ENCODE assay signal across 20 cellular contexts in genomic region chr4:184359905-184360304, GRCh38.
"Had no signal": no experiment of that assay in that cellular context is flagged by ENCODE, and none has a peak within 500 bp of the region (broad histone marks: within the 10 kb centered on the region; RNA-seq: fewer than 3 reads in every experiment).

No MANE protein-coding gene starts in this region.

- DNase-seq: activated CD4-positive, alpha-beta T cell treated with anti-CD3 and anti-CD28 coated beads for 4 hours; activated CD8-positive, alpha-beta memory T cell treated with anti-CD3 and anti-CD28 coated beads, Interleukin-2, amount 50 U/mL, for 4 hours; activated CD8-positive, alpha-beta T cell treated with anti-CD3 and anti-CD28 coated beads for 36 hours; activated effector memory CD4-positive, alpha-beta T cell treated with anti-CD3 and anti-CD28 coated beads, Interleukin-2, amount 50 U/mL, for 16 hours; activated T-cell treated with anti-CD3 and anti-CD28 coated beads, Interleukin-2, amount 50 U/mL, for 48 hours; esophagus squamous epithelium; foreskin melanocyte; mucosa of descending colon; naive thymus-derived CD4-positive, alpha-beta T cell; nucleus accumbens; right lobe of liver; stimulated activated naive CD8-positive, alpha-beta T cell treated with anti-CD3 and anti-CD28 coated beads, Interleukin-15, amount 100 ng/mL, for 72 hours; T-helper 17 cell; upper lobe of left lung had no signal

- H3K27ac ChIP-seq: adrenal gland, upper lobe of left lung had no signal

- H3K9me3 ChIP-seq: adrenal gland, esophagus squamous epithelium, mucosa of descending colon, right lobe of liver, upper lobe of left lung had no signal

- H3K27me3 ChIP-seq: adrenal gland, esophagus squamous epithelium, right lobe of liver, upper lobe of left lung had no signal

- H3K27me3 Mint-ChIP-seq: activated CD8-positive, alpha-beta T cell treated with anti-CD3 and anti-CD28 coated beads for 36 hours; activated naive CD4-positive, alpha-beta T cell treated with anti-CD3 and anti-CD28 coated beads, Interleukin-2, amount 50 U/mL, for 24 hours; naive thymus-derived CD4-positive, alpha-beta T cell; progenitor cell of endocrine pancreas; stimulated activated naive CD8-positive, alpha-beta T cell treated with anti-CD3 and anti-CD28 coated beads, Interleukin-15, amount 100 ng/mL, for 72 hours; T-helper 17 cell had no signal

- H3K4me3 ChIP-seq: adrenal gland, esophagus squamous epithelium, lung, mucosa of descending colon, right lobe of liver, upper lobe of left lung had no signal

- H3K27ac Mint-ChIP-seq: activated CD8-positive, alpha-beta T cell treated with anti-CD3 and anti-CD28 coated beads for 36 hours; activated naive CD4-positive, alpha-beta T cell treated with anti-CD3 and anti-CD28 coated beads, Interleukin-2, amount 50 U/mL, for 24 hours; naive thymus-derived CD4-positive, alpha-beta T cell; progenitor cell of endocrine pancreas; stimulated activated naive CD8-positive, alpha-beta T cell treated with anti-CD3 and anti-CD28 coated beads, Interleukin-15, amount 100 ng/mL, for 72 hours; T-helper 17 cell had no signal

- FAIRE-seq: colon, endothelial cell of umbilical vein had no signal

- ATAC-seq: activated CD8-positive, alpha-beta T cell treated with anti-CD3 and anti-CD28 coated beads for 36 hours; mucosa of descending colon; naive thymus-derived CD4-positive, alpha-beta T cell; right lobe of liver; stimulated activated naive CD8-positive, alpha-beta T cell treated with anti-CD3 and anti-CD28 coated beads, Interleukin-15, amount 100 ng/mL, for 72 hours; T-helper 17 cell had no signal

- H3K36me3 Mint-ChIP-seq: activated naive CD4-positive, alpha-beta T cell treated with anti-CD3 and anti-CD28 coated beads, Interleukin-2, amount 50 U/mL, for 24 hours had no signal

- H3K4me3 Mint-ChIP-seq: activated CD8-positive, alpha-beta T cell treated with anti-CD3 and anti-CD28 coated beads for 36 hours; activated naive CD4-positive, alpha-beta T cell treated with anti-CD3 and anti-CD28 coated beads, Interleukin-2, amount 50 U/mL, for 24 hours; naive thymus-derived CD4-positive, alpha-beta T cell; stimulated activated naive CD8-positive, alpha-beta T cell treated with anti-CD3 and anti-CD28 coated beads, Interleukin-15, amount 100 ng/mL, for 72 hours; T-helper 17 cell had no signal

- H3K36me3 ChIP-seq: adrenal gland, esophagus squamous epithelium, right lobe of liver, upper lobe of left lung had no signal

- H3K4me1 Mint-ChIP-seq: T-helper 17 cell had no signal

- H3K9me3 Mint-ChIP-seq: activated naive CD4-positive, alpha-beta T cell treated with anti-CD3 and anti-CD28 coated beads, Interleukin-2, amount 50 U/mL, for 24 hours; stimulated activated naive CD8-positive, alpha-beta T cell treated with anti-CD3 and anti-CD28 coated beads, Interleukin-15, amount 100 ng/mL, for 72 hours had no signal
